ENCODE assay signal across 20 cellular contexts in genomic region chr17:13558588-13558987, GRCh38.
"Had no signal": no experiment of that assay in that cellular context is flagged by ENCODE, and none has a peak within 500 bp of the region (broad histone marks: within the 10 kb centered on the region; RNA-seq: fewer than 3 reads in every experiment).

No MANE protein-coding gene starts in this region.

- H3K27ac ChIP-seq: cardiac muscle cell, dorsolateral prefrontal cortex, gastrocnemius medialis, heart left ventricle, lower lobe of right lung, parathyroid adenoma, transverse colon, vagina, WERI-Rb-1 had no signal

- DNase-seq: activated CD4-positive, alpha-beta memory T cell treated with anti-CD3 and anti-CD28 coated beads for 36 hours; activated CD4-positive, alpha-beta T cell treated with anti-CD3 and anti-CD28 coated beads for 36 hours; activated naive CD4-positive, alpha-beta T cell treated with anti-CD3 and anti-CD28 coated beads, Interleukin-2, amount 50 U/mL, for 16 hours; activated T-cell treated with anti-CD3 and anti-CD28 coated beads, Interleukin-2, amount 50 U/mL, for 24 hours; dorsolateral prefrontal cortex; endodermal cell; gastrocnemius medialis; heart left ventricle; left colon; lower lobe of right lung; naive B cell; stimulated activated CD4-positive, alpha-beta T cell treated with anti-CD3 and anti-CD28 coated beads, Interleukin-15, amount 100 ng/mL, for 24 hours; stimulated activated CD4-positive, alpha-beta T cell treated with anti-CD3 and anti-CD28 coated beads, Interleukin-4, amount 100 ng/mL, for 24 hours; stimulated activated naive CD4-positive, alpha-beta T cell; T-helper 9 cell; transverse colon; WERI-Rb-1 had no signal

- H3K4me3 ChIP-seq: cardiac muscle cell, dorsolateral prefrontal cortex, gastrocnemius medialis, heart left ventricle, lower lobe of right lung, transverse colon, vagina had no signal

- ATAC-seq: activated CD4-positive, alpha-beta T cell treated with anti-CD3 and anti-CD28 coated beads for 36 hours; gastrocnemius medialis; heart left ventricle; left colon; lower lobe of right lung had no signal
